Comparison of ENCODE assay signal across 30 cellular contexts in genomic region chr7:2970307-2970664, GRCh38.
"Had no signal": no experiment of that assay in that cellular context is flagged by ENCODE, and none has a peak within 500 bp of the region (broad histone marks: within the 10 kb centered on the region; RNA-seq: fewer than 3 reads in every experiment).

No MANE protein-coding gene starts in this region.

- H3K27me3 ChIP-seq: neural progenitor cell, ovary, spleen, suprapubic skin, testis, transverse colon, upper lobe of right lung, uterus had no signal

- H3K27ac Mint-ChIP-seq: natural killer cell; nephron; neural progenitor cell; progenitor cell of endocrine pancreas; stimulated activated memory B cell treated with anti-CD40 and anti-IgM and Interleukin-4, amounts not matched to agents 10 μg/mL and 1 μg/mL and 100 μg/mL, for 72 hours; stimulated activated naive CD8-positive, alpha-beta T cell treated with anti-CD3 and anti-CD28 coated beads, Interleukin-15, amount 100 ng/mL, for 72 hours; type B pancreatic cell had no signal

- H3K9me3 ChIP-seq: ovary, testis had no signal

- H3K4me3 Mint-ChIP-seq: natural killer cell; nephron; neural progenitor cell; stimulated activated memory B cell treated with anti-CD40 and anti-IgM and Interleukin-4, amounts not matched to agents 10 μg/mL and 1 μg/mL and 100 μg/mL, for 72 hours; stimulated activated naive CD8-positive, alpha-beta T cell treated with anti-CD3 and anti-CD28 coated beads, Interleukin-15, amount 100 ng/mL, for 72 hours; type B pancreatic cell had no signal

- H2AFZ ChIP-seq: neural progenitor cell, parathyroid adenoma had no signal

- H3K4me3 ChIP-seq: neural progenitor cell, ovary, psoas muscle, skin epidermis, smooth muscle cell, spleen, suprapubic skin, testis, tibial artery, transverse colon, upper lobe of right lung, uterus had no signal

- H3K27me3 Mint-ChIP-seq: progenitor cell of endocrine pancreas; stimulated activated memory B cell treated with anti-CD40 and anti-IgM and Interleukin-4, amounts not matched to agents 10 μg/mL and 1 μg/mL and 100 μg/mL, for 72 hours; stimulated activated naive CD8-positive, alpha-beta T cell treated with anti-CD3 and anti-CD28 coated beads, Interleukin-15, amount 100 ng/mL, for 72 hours; type B pancreatic cell had no signal

- H3K9me3 Mint-ChIP-seq: natural killer cell, type B pancreatic cell had no signal

- H3K4me1 ChIP-seq: neural progenitor cell, parathyroid adenoma, psoas muscle, suprapubic skin, testis, tibial artery, transverse colon, upper lobe of right lung, uterus had no signal

- H3K27ac ChIP-seq: neural progenitor cell, ovary, parathyroid adenoma, psoas muscle, skin epidermis, spleen, suprapubic skin, testis, tibial artery, transverse colon, upper lobe of right lung, uterus had no signal

- H3K36me3 ChIP-seq: neural progenitor cell, ovary, suprapubic skin, tibial artery, transverse colon, upper lobe of right lung, uterus had no signal

- ATAC-seq: natural killer cell; psoas muscle; right cardiac atrium; sciatic nerve; stimulated activated memory B cell treated with anti-CD40 and anti-IgM and Interleukin-4, amounts not matched to agents 10 μg/mL and 1 μg/mL and 100 μg/mL, for 72 hours; stimulated activated naive CD8-positive, alpha-beta T cell treated with anti-CD3 and anti-CD28 coated beads, Interleukin-15, amount 100 ng/mL, for 72 hours; stimulated activated naive CD8-positive, alpha-beta T cell treated with anti-CD3 and anti-CD28 coated beads, Interleukin-15, Interleukin-2, amounts not matched to agents 100 U/mL and 50 U/mL, for 24 hours; upper lobe of right lung had no signal

- H3K79me2 ChIP-seq: parathyroid adenoma had no signal

- H3K4me2 ChIP-seq: neural progenitor cell, smooth muscle cell had no signal

- H3K36me3 Mint-ChIP-seq: natural killer cell, neural progenitor cell, type B pancreatic cell had no signal

- H3K9ac ChIP-seq: neural progenitor cell, parathyroid adenoma had no signal

- DNase-seq: natural killer cell; occipital lobe; ovary; psoas muscle; right cardiac atrium; spleen; stimulated activated CD4-positive, alpha-beta T cell treated with anti-CD3 and anti-CD28 coated beads, Interleukin-12 subunit alpha, Interleukin-12 subunit beta, amount 100 ng/mL, for 4 hours; stimulated activated CD4-positive, alpha-beta T cell treated with anti-CD3 and anti-CD28 coated beads, Interleukin-1b, Interleukin-23, amount 100 ng/mL, for 48 hours; stimulated activated CD4-positive, alpha-beta T cell treated with anti-CD3 and anti-CD28 coated beads, Interleukin-4, amount 100 ng/mL, for 1 hour; stimulated activated CD4-positive, alpha-beta T cell treated with anti-CD3 and anti-CD28 coated beads, Interleukin-4, amount 100 ng/mL, for 4 hours; stimulated activated CD8-positive, alpha-beta memory T cell treated with anti-CD3 and anti-CD28 coated beads, Interleukin-4, amount 100 ng/mL, for 48 hours; stimulated activated naive CD4-positive, alpha-beta T cell; stimulated activated naive CD8-positive, alpha-beta T cell treated with anti-CD3 and anti-CD28 coated beads, Interleukin-15, amount 100 ng/mL, for 72 hours; stimulated activated naive CD8-positive, alpha-beta T cell treated with anti-CD3 and anti-CD28 coated beads, Interleukin-15, Interleukin-2, amounts not matched to agents 100 U/mL and 50 U/mL, for 24 hours; substantia nigra; testis; transverse colon; upper lobe of right lung; uterus had no signal

- H3K4me1 Mint-ChIP-seq: nephron, neural progenitor cell had no signal
